ENCODE assay signal across 12 cellular contexts in the genomic region with DNA sequence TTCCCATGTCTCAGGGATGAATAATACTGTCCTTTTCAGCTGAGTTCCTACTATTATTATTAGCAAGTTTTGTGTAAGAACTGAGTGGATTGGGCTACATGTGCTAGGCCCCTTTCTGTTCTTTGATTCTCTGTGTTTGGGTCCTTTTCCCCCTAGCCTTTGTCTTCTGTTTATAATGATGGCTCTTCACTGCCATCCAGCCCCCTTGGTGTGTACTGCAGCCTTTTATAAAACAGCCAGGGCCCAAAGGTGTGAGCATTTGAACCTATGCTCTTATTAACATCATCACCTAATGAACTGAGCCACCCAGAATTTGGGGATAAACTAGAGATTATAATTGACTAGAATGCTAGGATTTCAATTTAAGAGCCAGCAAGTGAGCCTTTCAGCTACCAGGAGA. TPM values are rescaled to one million over a fixed set of nuclear protein-coding genes. Genes with fewer than 3 reads are reported as not detected.
DNase-seq lines count a peak whose midpoint lies in the region; ATAC-seq, FAIRE-seq and TF ChIP-seq lines count a peak whose summit lies in the region.
"Had no signal": no experiment of that assay in that cellular context is flagged by ENCODE, and none has a peak within 500 bp of the region (broad histone marks: within the 10 kb centered on the region; RNA-seq: fewer than 3 reads in every experiment).

No MANE protein-coding gene starts in this region.

- no TSS peak for BruUV-seq in Panc1 (replicated peaks; lab: Mats Ljungman, UMichigan)

- no peak for FAIRE-seq in D721Med (lab: Jason Lieb, UNC)
- FAIRE-seq: RCC 7860 had no signal

- POLR2A ChIA-PET in Panc1 (lab: Charles Lee) = no interaction called here

- H3K9me3 ChIP-seq in Panc1 (ENCODE audit: control insufficient read depth, insufficient read depth, low read depth, low read length) = no peaks in the 10 kb centered on the region

- ATAC-seq in GM21619 (IDR thresholded peaks at IDR 0.05; ENCODE audit: unreplicated experiment) (peak; percentile 63), Panc1 (no peak)

- CTCF ChIA-PET in Panc1 (lab: Charles Lee) = no interaction called here

- H3K27me3 ChIP-seq in Panc1 (ENCODE audit: control insufficient read depth, insufficient read depth, low read length) = no peaks in the 10 kb centered on the region

- H3K36me3 ChIP-seq in Panc1 (ENCODE audit: control insufficient read depth, insufficient read depth, low read length) = 0 out of 2 replicates have a peak, but pooled peaks cover 3% of the 10 kb centered on the region

- H3K27ac ChIP-seq in Panc1 (ENCODE audit: low read length) = no peak overlapping the region

- no peak for DNase-seq in D721Med (ENCODE audit: insufficient read length, low spot score)
- no peak for DNase-seq in Panc1 (ENCODE audit: low read depth, low spot score)
- peak; percentile 75 for DNase-seq in iPS-NIHi7 (ENCODE audit: extremely low spot score)
- DNase-seq in NOMO-1 treated with DMSO at 0.1 percent for 48 hours (lab: John Stamatoyannopoulos, UW; ENCODE audit: unreplicated experiment) = no peak
- DNase-seq in stimulated activated CD4-positive, alpha-beta T cell treated with anti-CD3 and anti-CD28 coated beads, Interleukin-4, amount 100 ng/mL, for 1 hour = no peak
- no peak for DNase-seq in nucleus accumbens (lab: John Stamatoyannopoulos, UW)
- no peak for DNase-seq in midbrain (lab: John Stamatoyannopoulos, UW)

- intact Hi-C loops in Panc1 (cut with micrococcal nuclease; ENCODE audit: unreplicated experiment) = no loop called here

- in situ Hi-C loops in Panc1 (cut with HindIII; ENCODE audit: low pct_unique_long_range_greater_than_20kb, low sequenced_read_pairs) = no loop called here

- H3K4me1 ChIP-seq in Panc1 (ENCODE audit: control insufficient read depth, insufficient read depth, low read length) = no peaks in the 10 kb centered on the region

- no peak overlapping the region for H3K4me3 ChIP-seq in Panc1 (ENCODE audit: low read depth in 2 of 2, low read length in 2 of 2)

- TF ChIP-seq CTCF in D721Med (IDR thresholded peaks at IDR 0.05; ENCODE audit: insufficient read depth, missing control alignments) (peak; percentile 22), Panc1 (IDR thresholded peaks at IDR 0.05) (peak; percentile 64)

RNA-seq across cellular contexts. Expression of a gene that starts 52.6 kb away (rescaled TPM):
- total RNA-seq in Panc1 (2021; ENCODE audit: unreplicated experiment) = 0.49 TPM
- 0.35 TPM for polyA plus RNA-seq in Panc1 (2012; ENCODE audit: insufficient read length)
- total RNA-seq: cerebellum, H4, pulmonary artery endothelial cell had no signal
